ENCODE assay signal across 20 cellular contexts in genomic region chr3:169552533-169552932, GRCh38.
DNase-seq lines count a peak whose midpoint lies in the region; ATAC-seq and TF ChIP-seq lines count a peak whose summit lies in the region.
"Had no signal": no experiment of that assay in that cellular context is flagged by ENCODE, and none has a peak within 500 bp of the region (broad histone marks: within the 10 kb centered on the region; RNA-seq: fewer than 3 reads in every experiment).

No MANE protein-coding gene starts in this region.

- H2AK9ac ChIP-seq in IMR-90 (replicated peaks; ENCODE audit: low read depth, low read length, poor library complexity): no peak overlapping the region

- TF ChIP-seq RAD21 in IMR-90 (IDR thresholded peaks at IDR 0.05; ENCODE audit: low read length): no peak

- CTCF ChIA-PET in IMR-90 (lab: Yijun Ruan, JAX): no interaction called here

- no peak overlapping the region for H2AK5ac ChIP-seq in IMR-90 (ENCODE audit: low read depth, low read length)

- H4K5ac ChIP-seq in IMR-90 (ENCODE audit: low read depth, low read length): no peak overlapping the region

- H2BK20ac ChIP-seq in IMR-90 (ENCODE audit: low read depth, low read length): no peak overlapping the region

- H3K18ac ChIP-seq in IMR-90 (ENCODE audit: low read depth, low read length): no peak overlapping the region

- intact Hi-C loops in IMR-90 (cut with micrococcal nuclease): no loop called here
- intact Hi-C loops in left colon (cut with DNase I, micrococcal nuclease): no loop called here

- H3K4me2 ChIP-seq in IMR-90 (ENCODE audit: low read depth, low read length): no peak overlapping the region
- no peak overlapping the region for H3K4me2 ChIP-seq in fibroblast of lung (ENCODE audit: extremely low read depth, insufficient read depth, low read length)

- H3K27ac ChIP-seq in IMR-90 (ENCODE audit: insufficient read depth, low read length) (no peak overlapping the region), fibroblast of lung (ENCODE audit: insufficient read depth, low read length) (no peak overlapping the region)
- H3K27ac ChIP-seq: C4-2B had no signal

- no peaks in the 10 kb centered on the region for H3K9me1 ChIP-seq in IMR-90 (ENCODE audit: insufficient read depth, low read length)

- no peak overlapping the region for H2BK5ac ChIP-seq in IMR-90 (ENCODE audit: low read depth, low read length, poor library complexity, severe bottlenecking)

- H3K27me3 ChIP-seq in IMR-90 (ENCODE audit: control insufficient read depth, insufficient read depth, low read length) (no peaks in the 10 kb centered on the region), fibroblast of lung (ENCODE audit: control insufficient read depth, insufficient read depth, low read length) (no peaks in the 10 kb centered on the region)

- BruUV-seq in IMR-90 (replicated peaks; lab: Mats Ljungman, UMichigan): no TSS peak

- dilution Hi-C loops in IMR-90 (cut with HindIII; ENCODE audit: low sequenced_read_pairs, unreplicated experiment): no loop called here

- no peak overlapping the region for H4K8ac ChIP-seq in IMR-90 (ENCODE audit: low read depth in 2 of 2, low read length in 2 of 2)

- H3K56ac ChIP-seq in IMR-90 (ENCODE audit: extremely low read depth, insufficient read depth, low read length): no peak overlapping the region

- no peak overlapping the region for H4K91ac ChIP-seq in IMR-90 (ENCODE audit: insufficient read depth, low read depth, low read length)

- no peak overlapping the region for H2BK120ac ChIP-seq in IMR-90 (ENCODE audit: low read depth, low read length)

- TF ChIP-seq POLR2A in IMR-90 (IDR thresholded peaks at IDR 0.05; ENCODE audit: low read depth, low read length): no peak

- no peaks in the 10 kb centered on the region for H3K36me3 ChIP-seq in IMR-90 (ENCODE audit: control insufficient read depth, insufficient read depth, low read length)
- H3K36me3 ChIP-seq in fibroblast of lung (ENCODE audit: control insufficient read depth, insufficient read depth, low read length): no peaks in the 10 kb centered on the region

- H3K14ac ChIP-seq in IMR-90 (replicated peaks; ENCODE audit: low read depth, low read length): no peak overlapping the region

- H2AFZ ChIP-seq in IMR-90 (replicated peaks; ENCODE audit: low read length, poor library complexity) (no peak overlapping the region), fibroblast of lung (ENCODE audit: low read length) (no peak overlapping the region)

- DNase-seq in IMR-90: peak; percentile 21
- peak; percentile 25 for DNase-seq in astrocyte of the hippocampus (ENCODE audit: low read depth, low spot score)
- DNase-seq in fibroblast of lung (ENCODE audit: low read depth in 2 of 2): peak; percentile 26 to 30
- DNase-seq in renal cortical epithelial cell (ENCODE audit: low read depth): peak; percentile 54
- DNase-seq in NCI-H446 (lab: John Stamatoyannopoulos, UW): no peak
- no peak for DNase-seq in left colon
- no peak for DNase-seq in GM19238 (ENCODE audit: insufficient read length, low spot score)
- DNase-seq: DMS 273 treated with DMSO at 0.1 percent for 48 hours, GF-D8, GOT3, Karpas-422, NCI-H1105, NCI-H1694 treated with DMSO at 0.1 percent for 48 hours, NCI-H2107, NCI-H345, OCI-M1, RPMI8226, SIG-M5 had no signal

- H3K4ac ChIP-seq in IMR-90 (ENCODE audit: low read depth, low read length): no peak overlapping the region

- H4K20me1 ChIP-seq in IMR-90 (ENCODE audit: insufficient read depth, low read length) (no peaks in the 10 kb centered on the region), fibroblast of lung (ENCODE audit: control insufficient read depth, extremely low read depth, insufficient read depth, low read length) (no peaks in the 10 kb centered on the region)

- ATAC-seq in IMR-90 (ENCODE audit: low read depth) (peak; percentile 53; the same call in 1 of the 2 replicates), left colon (no peak), GM19328 (IDR thresholded peaks at IDR 0.05; ENCODE audit: unreplicated experiment) (no peak)

- H3K9me3 ChIP-seq in IMR-90 (ENCODE audit: control insufficient read depth, insufficient read depth, low read length) (no peaks in the 10 kb centered on the region), fibroblast of lung (ENCODE audit: control insufficient read depth, insufficient read depth, low read depth, low read length) (no peaks in the 10 kb centered on the region)

- no peak overlapping the region for H3K23ac ChIP-seq in IMR-90 (ENCODE audit: low read depth, low read length)

- no peaks in the 10 kb centered on the region for H3K4me1 ChIP-seq in IMR-90 (ENCODE audit: control insufficient read depth, insufficient read depth, low read length)
- no peaks in the 10 kb centered on the region for H3K4me1 ChIP-seq in fibroblast of lung (ENCODE audit: control insufficient read depth, extremely low read depth, insufficient read depth, low read length)

- H3K4me3 ChIP-seq in IMR-90 (ENCODE audit: insufficient read depth, low read depth, low read length): no peak overlapping the region
- H3K4me3 ChIP-seq in fibroblast of lung (replicated peaks in 1 of 4; ENCODE audit: control extremely low read depth in 1 of 4, insufficient read depth in 1 of 4, low read depth in 3 of 4, low read length in 4 of 4): no peak overlapping the region

- H3K79me1 ChIP-seq in IMR-90 (ENCODE audit: low read depth in 1 of 2, low read length in 2 of 2): no peaks in the 10 kb centered on the region

- WGBS in IMR-90 (ENCODE audit: extremely low coverage in 2 of 2, insufficient read length in 1 of 2), 2 experiments: no CpG with 5 or more reads among the region's 2 CpGs

- POLR2A ChIA-PET in IMR-90 (lab: Charles Lee; ENCODE audit: unreplicated experiment): no interaction called here

- H2BK15ac ChIP-seq in IMR-90 (ENCODE audit: low read depth, low read length): no peak overlapping the region

- H3K9ac ChIP-seq in IMR-90 (ENCODE audit: low read depth, low read length) (no peak overlapping the region), fibroblast of lung (ENCODE audit: insufficient read depth, low read length) (no peak overlapping the region)

- in situ Hi-C loops in IMR-90 (cut with MboI; ENCODE audit: low sequenced_read_pairs): no loop called here

- H3K79me2 ChIP-seq in fibroblast of lung (ENCODE audit: control insufficient read depth, insufficient read depth, low read length): no peaks in the 10 kb centered on the region

- no peak for TF ChIP-seq CTCF in IMR-90 (conservative IDR thresholded peaks at IDR 0.05; ENCODE audit: low read depth, low read length)
- TF ChIP-seq CTCF in fibroblast of lung (conservative IDR thresholded peaks at IDR 0.05 in 1 of 2, IDR thresholded peaks at IDR 0.05 in 1 of 2; ENCODE audit: low read depth in 1 of 2, low read length in 2 of 2): no peak

TF ChIP-seq in IMR-90, 13 proteins besides CTCF, POLR2A, EP300 and RAD21:
- no peak for TF ChIP-seq RCOR1 (IDR thresholded peaks at IDR 0.05; ENCODE audit: insufficient replicate concordance, low read length)
- no peak for TF ChIP-seq FOS (IDR thresholded peaks at IDR 0.05; ENCODE audit: low read depth, low read length)

Comparison
In these comparisons a context has a peak if more than half of its experiments do, and no peak if none do; other contexts are left out.
1. DNase-seq: peak in IMR-90 (single experiment), astrocyte of the hippocampus (single experiment), fibroblast of lung (2 of 2) and renal cortical epithelial cell (single experiment); none in NCI-H446 (0 of 2), left colon (0 of 2) and GM19238 (single experiment).